Comparison of ENCODE assay signal across 8 cellular contexts in genomic region chr17:7887482-7888183, GRCh38. TPM values are rescaled to one million over a fixed set of nuclear protein-coding genes. Genes with fewer than 3 reads are reported as not detected.
DNase-seq lines count a peak whose midpoint lies in the region; ATAC-seq, FAIRE-seq and TF ChIP-seq lines count a peak whose summit lies in the region.

No MANE protein-coding gene starts in this region.

- TF ChIP-seq POLR2A in H54 (IDR thresholded peaks at IDR 0.05; ENCODE audit: low read depth, low read length) = no peak
- peak; percentile 87 for TF ChIP-seq POLR2A in prostate gland (IDR thresholded peaks at IDR 0.05)

- H3K27ac ChIP-seq in prostate gland = peak overlapping the region; percentile 97 to 99

- peak in 2 of 4 experiments; percentile 13 to 42 for TF ChIP-seq CTCF in prostate gland (IDR thresholded peaks at IDR 0.05)

- FAIRE-seq in H54 (lab: Jason Lieb, UNC) = peak; percentile 38

- DNase-seq in COLO829 (ENCODE audit: low spot score) (peak; percentile 96), H54 (ENCODE audit: insufficient read length, low spot score) (peak; percentile 91), NCI-H1436 (lab: John Stamatoyannopoulos, UW) (peak; percentile 93), T-helper 1 cell (peak; percentile 69 to 94 (median 83)), amniotic stem cell (lab: John Stamatoyannopoulos, UW) (peak; percentile 97), left ventricle myocardium superior (peak; percentile 95), prostate gland (ENCODE audit: low spot score) (peak; percentile 97), ureter (ENCODE audit: low spot score) (peak; percentile 94)

- intact Hi-C loops in left ventricle myocardium superior (cut with micrococcal nuclease) = no loop called here
- intact Hi-C loops in prostate gland (cut with DNase I) = no loop called here

- H3K9me3 ChIP-seq in prostate gland = no peaks in the 10 kb centered on the region

- H3K27me3 ChIP-seq in prostate gland (replicated peaks; ENCODE audit: insufficient read depth) = no peaks in the 10 kb centered on the region

- H3K4me3 ChIP-seq in prostate gland = peak overlapping the region; percentile 77 to 90

- H3K4me1 ChIP-seq in prostate gland (replicated peaks) = peaks cover 19% of the 10 kb centered on the region

- ATAC-seq in left ventricle myocardium superior = peak; percentile 84

- under 1% methylated on average over 30 of the region's 35 CpGs for WGBS in prostate gland

- peaks cover 5 to 7% of the 10 kb centered on the region in 2 donors for H3K36me3 ChIP-seq in prostate gland

RNA-seq across cellular contexts. Expression of gene CHD3, which starts 1.0 kb away (rescaled TPM):
- total RNA-seq in left ventricle myocardium superior (13.1 TPM), prostate gland (100 to 1,000 TPM; 166 to 196 TPM), ureter (225 TPM)

RNA-seq across cellular contexts. Expression of gene RNF227, which starts 28.5 kb away (rescaled TPM):
- 1.1 TPM for total RNA-seq in left ventricle myocardium superior
- total RNA-seq in prostate gland = 10 to 100 TPM in 1 of 2 donors, 1 to 10 TPM in 1; 7.8 to 32.4 TPM
- 2.5 TPM for total RNA-seq in ureter

RNA-seq across cellular contexts. Expression of gene CYB5D1, which starts 29.8 kb away (rescaled TPM):
- total RNA-seq in left ventricle myocardium superior = 25.6 TPM
- total RNA-seq in prostate gland = 10 to 100 TPM in 1 of 2 donors, 1 to 10 TPM in 1; 5.7 to 20.8 TPM
- total RNA-seq in ureter = 15.7 TPM

RNA-seq across cellular contexts. Expression of gene NAA38, which starts 30.3 kb away (rescaled TPM):
- total RNA-seq in left ventricle myocardium superior (93.2 TPM), prostate gland (100 to 1,000 TPM in 1 of 2 donors, 10 to 100 TPM in 1; 74.6 to 163 TPM), ureter (98.6 TPM)

RNA-seq across cellular contexts. Expression of gene TMEM88, which starts 32.8 kb away (rescaled TPM):
- total RNA-seq in left ventricle myocardium superior (32.6 TPM), prostate gland (10 to 100 TPM; 11.1 to 15.7 TPM), ureter (9.9 TPM)

Comparison
In these comparisons a context has a peak if more than half of its experiments do, and no peak if none do; other contexts are left out.
1. Peak in every context shown above with its lines: DNase-seq, ATAC-seq, H3K4me3 ChIP-seq and H3K27ac ChIP-seq.
2. RNA of gene CHD3, which starts 1.0 kb away (total RNA-seq): 225 TPM in ureter (single experiment) and 166 to 196 TPM in prostate gland; 13.1 TPM in left ventricle myocardium superior (single experiment); every median in the first group is over 10 times any median in the second.